In the genomic region with DNA sequence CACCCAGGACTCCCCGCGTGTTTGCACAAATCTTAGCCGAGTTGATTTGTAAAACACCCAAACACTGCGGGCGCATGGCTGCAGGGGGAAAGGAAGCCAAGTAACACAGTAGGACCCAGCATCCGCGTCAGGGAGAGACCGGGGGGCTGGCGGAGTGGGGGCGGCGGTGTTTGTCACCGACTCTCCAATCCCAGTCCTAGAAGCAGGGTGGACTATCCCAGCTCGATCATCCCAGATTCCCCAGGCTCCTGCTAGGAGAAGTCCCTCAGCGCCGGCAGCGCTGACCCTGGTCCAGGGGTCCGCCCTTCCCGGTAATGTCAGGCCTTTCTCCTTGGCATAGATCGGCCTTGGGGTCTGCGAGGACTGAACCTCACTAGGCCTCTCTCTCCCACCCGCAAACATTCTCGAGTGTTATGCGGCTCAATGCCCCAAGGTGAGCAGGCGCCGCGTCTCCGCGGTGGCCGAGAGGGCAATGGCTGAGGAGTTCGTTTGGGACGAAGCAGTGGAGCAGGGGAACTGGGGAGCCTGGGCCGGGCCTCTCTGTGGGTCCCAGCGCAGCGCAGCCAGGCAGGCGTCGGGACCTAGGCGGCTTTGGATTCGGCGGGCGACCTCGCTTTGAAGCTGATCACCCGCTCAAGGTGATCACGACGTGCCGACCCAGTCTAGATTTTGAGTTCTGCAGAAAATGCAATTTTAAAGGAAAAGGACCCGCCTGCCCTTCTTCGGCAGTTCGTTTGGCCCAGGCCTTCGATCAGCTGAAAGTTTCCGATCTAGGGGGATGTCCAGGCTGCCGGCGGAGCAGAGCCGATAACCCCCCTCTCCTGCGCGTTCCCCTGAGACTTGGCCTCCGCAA, we compare ENCODE assay signal across 1 cellular context.
A peak's percentile ranks its signal among the peaks of the same experiment; 100 is the strongest.
TF ChIP-seq lines count a peak whose summit lies in the region.

No MANE protein-coding gene starts in this region.

TF ChIP-seq in H1, 55 proteins besides CTCF, POLR2A, EP300 and RAD21:
- TF ChIP-seq EGR1 (IDR thresholded peaks at IDR 0.05; ENCODE audit: borderline replicate concordance, low read depth, low read length) (no peak), SUZ12 (IDR thresholded peaks at IDR 0.05; ENCODE audit: low read length) (peak; percentile 94), EZH2 (IDR thresholded peaks at IDR 0.05; ENCODE audit: low read depth, low read length, severe bottlenecking) (peak; percentile 95), E2F6 (IDR thresholded peaks at IDR 0.05) (peak; percentile 50), KDM4A (IDR thresholded peaks at IDR 0.05; ENCODE audit: low read depth, low read length, severe bottlenecking) (no peak)
